In the genomic region with DNA sequence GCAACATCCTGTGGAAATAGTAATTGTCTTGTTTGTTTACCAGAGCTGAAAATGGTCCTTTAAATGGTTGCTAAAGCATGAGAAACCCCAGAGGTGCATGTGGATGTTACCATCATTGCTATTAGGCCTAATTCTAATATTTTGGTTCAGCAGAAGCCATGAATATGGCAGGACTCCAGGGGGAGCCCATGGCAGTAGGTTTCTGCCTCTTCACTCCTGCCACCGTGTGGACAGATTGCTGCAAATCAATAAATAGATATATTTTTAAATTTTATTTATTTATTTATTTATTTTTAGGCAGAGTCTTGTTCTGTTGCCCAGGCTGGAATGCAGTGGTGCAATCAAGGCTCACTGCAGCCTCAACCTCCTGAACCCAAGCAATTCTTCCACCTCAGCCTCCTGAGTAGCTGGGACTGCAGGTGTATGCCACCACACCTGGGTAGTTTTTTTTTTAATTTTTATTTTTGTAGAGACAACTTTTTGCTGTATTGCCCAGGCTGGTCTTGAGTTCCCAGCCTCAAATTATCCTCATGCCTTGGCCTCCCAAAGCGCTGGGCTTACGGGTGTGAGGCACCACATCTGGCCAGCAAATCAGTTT, we compare ENCODE assay signal across 8 cellular contexts. TPM values are rescaled to one million over a fixed set of nuclear protein-coding genes. Genes with fewer than 3 reads are reported as not detected.
DNase-seq lines count a peak whose midpoint lies in the region; ATAC-seq, FAIRE-seq and TF ChIP-seq lines count a peak whose summit lies in the region.

No MANE protein-coding gene starts in this region.

- ATAC-seq in activated CD4-positive, alpha-beta T cell treated with anti-CD3 and anti-CD28 coated beads for 36 hours = no peak
- no peak for ATAC-seq in HG02840 (IDR thresholded peaks at IDR 0.05; ENCODE audit: low FRiP score, unreplicated experiment)
- no peak for ATAC-seq in HG03342 (IDR thresholded peaks at IDR 0.05; ENCODE audit: unreplicated experiment)

- no peak; the same call in 1 of the 2 replicates for TF ChIP-seq CTCF in HEK293 (tag by site-specific recombination; IDR thresholded peaks at IDR 0.05)

- H3K4me1 ChIP-seq in HEK293 (ENCODE audit: control insufficient read depth, insufficient read depth, low read length) = no peaks in the 10 kb centered on the region; the same call in 1 of the 2 replicates

- CTCF ChIA-PET in HEK293 (lab: Yijun Ruan, JAX) = interaction anchor here (0.5 to 9.8 kb wide), 31 partner anchors 10 to 1285 kb away, joined by 3 to 96 read pairs (median 3); no protein-coding TSS in a partner anchor
- CTCF ChIA-PET in activated CD4-positive, alpha-beta T cell treated with anti-CD3 and anti-CD28 coated beads for 36 hours (lab: Charles Lee) = interaction anchor here (0.7 to 7.8 kb wide), 10 partner anchors 10 to 471 kb away, joined by 3 to 76 read pairs (median 3); no protein-coding TSS in a partner anchor

- no peaks in the 10 kb centered on the region for H3K9me3 ChIP-seq in HEK293 (ENCODE audit: control insufficient read depth, insufficient read depth, low read depth, low read length)

- no peaks in the 10 kb centered on the region for H3K9me3 Mint-ChIP-seq in activated CD4-positive, alpha-beta T cell treated with anti-CD3 and anti-CD28 coated beads for 36 hours (ENCODE audit: low read depth)

- H3K27me3 Mint-ChIP-seq in activated CD4-positive, alpha-beta T cell treated with anti-CD3 and anti-CD28 coated beads for 36 hours = peaks cover 8% of the 10 kb centered on the region

- intact Hi-C loops in activated CD4-positive, alpha-beta T cell treated with anti-CD3 and anti-CD28 coated beads for 36 hours (cut with DNase I, micrococcal nuclease) = loop anchor here (1.0 to 10.0 kb wide), 4 partner anchors 148 to 473 kb away; no protein-coding TSS in a partner anchor

- DNase-seq in NCI-H345 treated with DMSO at 0.1 percent for 48 hours (lab: John Stamatoyannopoulos, UW; ENCODE audit: unreplicated experiment) (peak; percentile 63), fibroblast of gingiva (ENCODE audit: low read depth) (peak; percentile 70), non-pigmented ciliary epithelial cell (ENCODE audit: low read depth) (peak; percentile 48)
- peak; percentile 69 for DNase-seq in activated CD4-positive, alpha-beta T cell treated with anti-CD3 and anti-CD28 coated beads for 36 hours

- H3K36me3 ChIP-seq in HEK293 (ENCODE audit: control insufficient read depth in 2 of 2, insufficient read depth in 1 of 2, low read length in 2 of 2) = no peaks in the 10 kb centered on the region

- POLR2A ChIA-PET in HEK293 (lab: Yijun Ruan, JAX) = no interaction called here
- POLR2A ChIA-PET in activated CD4-positive, alpha-beta T cell treated with anti-CD3 and anti-CD28 coated beads for 36 hours (lab: Charles Lee) = no interaction called here

- peak; percentile 88 for FAIRE-seq in G401.6 (lab: Jason Lieb, UNC)

- no peak overlapping the region for H3K27ac Mint-ChIP-seq in activated CD4-positive, alpha-beta T cell treated with anti-CD3 and anti-CD28 coated beads for 36 hours

- H3K4me3 Mint-ChIP-seq in activated CD4-positive, alpha-beta T cell treated with anti-CD3 and anti-CD28 coated beads for 36 hours = no peak overlapping the region

- H3K36me3 Mint-ChIP-seq in activated CD4-positive, alpha-beta T cell treated with anti-CD3 and anti-CD28 coated beads for 36 hours (ENCODE audit: low read depth) = no peaks in the 10 kb centered on the region

- H3K4me3 ChIP-seq in HEK293 (ENCODE audit: low read depth, low read length) = no peak overlapping the region

- H3K27ac ChIP-seq in HEK293 (ENCODE audit: extremely low read depth, low read depth, low read length) = no peak overlapping the region

- peaks cover 8% of the 10 kb centered on the region for H3K4me1 Mint-ChIP-seq in activated CD4-positive, alpha-beta T cell treated with anti-CD3 and anti-CD28 coated beads for 36 hours

TF ChIP-seq in HEK293, 187 proteins besides CTCF, POLR2A, EP300 and RAD21:
- TF ChIP-seq ZNF654 (tag by site-specific recombination; IDR thresholded peaks at IDR 0.05; ENCODE audit: low read depth) = peak; percentile 30
- TF ChIP-seq, protein P1, sequence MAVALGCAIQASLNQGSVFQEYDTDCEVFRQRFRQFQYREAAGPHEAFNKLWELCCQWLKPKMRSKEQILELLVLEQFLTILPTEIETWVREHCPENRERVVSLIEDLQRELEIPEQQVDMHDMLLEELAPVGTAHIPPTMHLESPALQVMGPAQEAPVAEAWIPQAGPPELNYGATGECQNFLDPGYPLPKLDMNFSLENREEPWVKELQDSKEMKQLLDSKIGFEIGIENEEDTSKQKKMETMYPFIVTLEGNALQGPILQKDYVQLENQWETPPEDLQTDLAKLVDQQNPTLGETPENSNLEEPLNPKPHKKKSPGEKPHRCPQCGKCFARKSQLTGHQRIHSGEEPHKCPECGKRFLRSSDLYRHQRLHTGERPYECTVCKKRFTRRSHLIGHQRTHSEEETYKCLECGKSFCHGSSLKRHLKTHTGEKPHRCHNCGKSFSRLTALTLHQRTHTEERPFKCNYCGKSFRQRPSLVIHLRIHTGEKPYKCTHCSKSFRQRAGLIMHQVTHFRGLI (tag by site-specific recombination; IDR thresholded peaks at IDR 0.05) = no peak
- no peak for TF ChIP-seq REPIN1 (tag by site-specific recombination; IDR thresholded peaks at IDR 0.05; ENCODE audit: low read depth)

RNA-seq across cellular contexts. Expression of a gene that starts 54.9 kb away (rescaled TPM):
- not detected for total RNA-seq in activated CD4-positive, alpha-beta T cell treated with anti-CD3 and anti-CD28 coated beads for 36 hours
